ENCODE assay signal across 30 cellular contexts in the genomic region with DNA sequence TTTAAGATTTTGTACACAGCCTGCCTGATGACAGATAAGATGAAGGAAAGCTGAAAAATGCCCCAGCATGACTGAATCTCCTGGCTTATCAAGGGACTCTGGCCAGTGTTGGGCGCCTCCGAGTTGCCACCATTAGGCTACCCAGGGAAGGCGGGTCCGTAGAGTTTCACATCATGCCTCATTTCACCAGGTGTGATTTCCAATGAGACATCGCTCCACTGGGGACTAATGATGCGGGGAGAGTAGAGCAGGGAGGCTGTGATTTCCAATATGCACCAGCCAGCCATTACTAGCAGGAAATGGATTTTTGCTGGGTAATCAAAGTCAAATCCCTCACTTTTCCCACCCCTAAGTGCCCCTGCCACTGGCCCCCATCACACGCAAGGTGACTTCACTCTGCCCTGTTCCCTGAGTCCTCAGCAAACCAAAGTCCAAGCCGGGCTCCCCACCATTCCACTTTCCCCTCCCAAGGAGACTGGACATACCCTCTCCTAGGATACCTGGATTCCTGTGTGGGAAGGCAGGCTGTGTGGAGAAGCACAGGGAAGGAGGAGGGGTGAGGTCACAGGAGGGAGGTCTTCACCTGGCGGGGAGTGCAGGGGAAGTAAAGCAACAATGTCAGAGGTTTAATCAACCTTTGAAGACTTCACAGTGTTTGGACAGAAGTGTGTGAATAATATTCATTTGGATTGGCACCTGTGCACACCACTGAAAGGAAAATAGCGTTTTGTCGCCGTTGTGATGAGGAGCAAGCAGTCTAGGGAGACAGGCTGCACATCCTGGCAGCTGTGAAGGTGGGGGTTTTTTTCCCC.
"Had no signal": no experiment of that assay in that cellular context is flagged by ENCODE, and none has a peak within 500 bp of the region (broad histone marks: within the 10 kb centered on the region; RNA-seq: fewer than 3 reads in every experiment).

No MANE protein-coding gene starts in this region.

- H3K27me3 ChIP-seq: ascending aorta, cardiac muscle cell, MG63, Peyer's patch, SJSA1 had no signal

- H3K4me3 ChIP-seq: ascending aorta, cardiac muscle cell, MG63, Peyer's patch, SJSA1 had no signal

- H3K9ac ChIP-seq: SK-N-SH had no signal

- ATAC-seq: activated CD8-positive, alpha-beta T cell treated with anti-CD3 and anti-CD28 coated beads, Interleukin-2, amount 10 ng/mL, durations not matched to agents 7 days and 5 days; PC-3 had no signal

- H3K4me1 ChIP-seq: ascending aorta, Peyer's patch, SJSA1 had no signal

- H3K36me3 ChIP-seq: ascending aorta, cardiac muscle cell, MG63, Peyer's patch, SJSA1 had no signal

- H3K9me3 ChIP-seq: ascending aorta, MG63, SJSA1, SK-N-SH had no signal

- H3K27ac ChIP-seq: ascending aorta, cardiac muscle cell, Peyer's patch, SJSA1 had no signal

- DNase-seq: activated CD4-positive, alpha-beta T cell treated with anti-CD3 and anti-CD28 coated beads, Interleukin-2, amount 10 ng/mL, durations not matched to agents 24 days and 14 days; activated CD4-positive, alpha-beta T cell treated with anti-CD3 and anti-CD28 coated beads, Interleukin-2, amount 50 U/mL, for 4 hours; activated CD8-positive, alpha-beta T cell treated with anti-CD3 and anti-CD28 coated beads, Interleukin-2, amount 10 ng/mL, durations not matched to agents 7 days and 5 days; activated gamma-delta T cell; activated naive CD4-positive, alpha-beta T cell treated with Interleukin-2 at 50 U/mL for 16 hours; activated naive CD8-positive, alpha-beta T cell treated with anti-CD3 and anti-CD28 coated beads, Interleukin-2, amount 10 ng/mL, durations not matched to agents 7 days and 5 days; activated T-cell treated with anti-CD3 and anti-CD28 coated beads, Interleukin-2, amount 50 U/mL, for 24 hours; amygdala; Kasumi-1; MG63; NCI-H1048; NCI-H1105 treated with DMSO at 0.1 percent for 48 hours; NCI-H1436; NCI-H1694; NCI-H1930; NCI-H2081 treated with DMSO at 0.1 percent for 48 hours; NCI-H226; NCI-H446 treated with DMSO at 0.1 percent for 48 hours; NCI-H524; NCI-H69; NCI-H82; NK-92 treated with Interleukin-12 subunit alpha and Interleukin-12 subunit beta, amount 100 ng/mL, for 24 hours; PC-3; Peyer's patch; RPMI8226; SHP77 treated with DMSO at 0.1 percent for 48 hours; SK-N-SH had no signal
